ENCODE assay signal across 9 cellular contexts in genomic region chr6:69917834-69918233, GRCh38. TPM values are rescaled to one million over a fixed set of nuclear protein-coding genes. Genes with fewer than 3 reads are reported as not detected.
DNase-seq lines count a peak whose midpoint lies in the region; FAIRE-seq and TF ChIP-seq lines count a peak whose summit lies in the region.
"Had no signal": no experiment of that assay in that cellular context is flagged by ENCODE, and none has a peak within 500 bp of the region (broad histone marks: within the 10 kb centered on the region; RNA-seq: fewer than 3 reads in every experiment).

No MANE protein-coding gene starts in this region.

- H3K9me3 ChIP-seq in OCI-LY7 (ENCODE audit: low read length), result no peaks in the 10 kb centered on the region; the same call in 1 of the 2 replicates

- in situ Hi-C loops in GM13977 (cut with MboI; ENCODE audit: low pct_unique_long_range_greater_than_20kb, low sequenced_read_pairs, unreplicated experiment), result no loop called here

- H3K9me2 ChIP-seq in OCI-LY7 (ENCODE audit: insufficient read depth, low read length), result no peaks in the 10 kb centered on the region

- H3K36me3 ChIP-seq in OCI-LY7 (ENCODE audit: insufficient read depth, low read length), result no peaks in the 10 kb centered on the region

- no peaks in the 10 kb centered on the region for H4K20me1 ChIP-seq in OCI-LY7 (ENCODE audit: insufficient read depth, low read length)

- DNase-seq in GM12892 (ENCODE audit: insufficient read length) (no peak), HCEC 1CT (peak; percentile 5), RCC 7860 (ENCODE audit: low spot score) (peak; percentile 68), kidney tubule cell (ENCODE audit: low spot score) (peak; percentile 98), GDM1 (lab: John Stamatoyannopoulos, UW) (no peak), NCI-H524 treated with DMSO at 0.1 percent for 48 hours (lab: John Stamatoyannopoulos, UW) (no peak), OCI-LY7 (ENCODE audit: low spot score) (no peak), GM13977 (ENCODE audit: low spot score) (no peak)
- DNase-seq: occipital lobe had no signal

- FAIRE-seq in GM12892 (lab: Jason Lieb, UNC) (peak; percentile 36), RCC 7860 (lab: Jason Lieb, UNC) (no peak)

- POLR2A ChIA-PET in OCI-LY7 (lab: Charles Lee), result interaction anchor here (0.7 to 1.7 kb wide), 2 partner anchors 17 to 41 kb away, joined by 3 to 9 read pairs; no protein-coding TSS in a partner anchor

- TF ChIP-seq CTCF in OCI-LY7 (conservative IDR thresholded peaks at IDR 0.05; ENCODE audit: low read length) (no peak), GM13977 (IDR thresholded peaks at IDR 0.05; ENCODE audit: extremely low read depth, insufficient read depth, missing control alignments) (no peak)

- H2AFZ ChIP-seq in OCI-LY7 (ENCODE audit: low read length), result no peak overlapping the region

- no peaks in the 10 kb centered on the region for H3K79me2 ChIP-seq in OCI-LY7 (ENCODE audit: insufficient read depth, low read depth, low read length)

- CTCF ChIA-PET in OCI-LY7 (lab: Charles Lee; ENCODE audit: unreplicated experiment), result no interaction called here

- H3K4me1 ChIP-seq in OCI-LY7 (ENCODE audit: insufficient read depth, low read length, poor library complexity, severe bottlenecking), result no peaks in the 10 kb centered on the region

- no peak overlapping the region for H3K27ac ChIP-seq in OCI-LY7 (ENCODE audit: low read depth, low read length, poor library complexity, severe bottlenecking)

- intact Hi-C loops in OCI-LY7 (cut with micrococcal nuclease; ENCODE audit: unreplicated experiment), result no loop called here

- no peak overlapping the region for H3K4me2 ChIP-seq in OCI-LY7 (ENCODE audit: low read length)

- no peak for TF ChIP-seq POLR2A in GM12892 (IDR thresholded peaks at IDR 0.05; ENCODE audit: low read depth, low read length)

- no TSS peak for BruUV-seq in OCI-LY7 (replicated peaks; lab: Mats Ljungman, UMichigan)

- no peak overlapping the region for H3K4me3 ChIP-seq in OCI-LY7 (ENCODE audit: low read depth, low read length, poor library complexity, severe bottlenecking)

RNA-seq across cellular contexts. Expression of gene COL19A1, which starts 51.5 kb away (rescaled TPM):
- polyA plus RNA-seq in GM12892 (2012; ENCODE audit: missing spikeins), result 2.6 TPM
- 0.03 TPM in 2 replicates for total RNA-seq in OCI-LY7 (2014; rRNA removed; shearing (Covaris generic))
- total RNA-seq in OCI-LY7 (2022), result 0.30 TPM in 1 of 2 replicates, not detected in the other

Comparison
In these comparisons a context has a peak if more than half of its experiments do, and no peak if none do; other contexts are left out.
1. DNase-seq: peak in HCEC 1CT (single experiment), RCC 7860 (single experiment) and kidney tubule cell (single experiment); none in GM12892 (single experiment), GDM1 (single experiment), NCI-H524 treated with DMSO at 0.1 percent for 48 hours (single experiment), OCI-LY7 (single experiment) and GM13977 (single experiment).